ENCODE assay signal across 9 cellular contexts in genomic region chr1:145095284-145096057, GRCh38. TPM values are rescaled to one million over a fixed set of nuclear protein-coding genes. Genes with fewer than 3 reads are reported as not detected.
A peak's percentile ranks its signal among the peaks of the same experiment; 100 is the strongest.
DNase-seq lines count a peak whose midpoint lies in the region; ATAC-seq, FAIRE-seq and TF ChIP-seq lines count a peak whose summit lies in the region.
"Not testable (repeated sequence)": the region's sequence is repeated elsewhere in the genome, so short reads cannot be mapped to it uniquely, and the experiment has no call there.
"Had no signal": no experiment of that assay in that cellular context is flagged by ENCODE, and none has a peak within 500 bp of the region (broad histone marks: within the 10 kb centered on the region; RNA-seq: fewer than 3 reads in every experiment).

Gene FAM72D, plus strand, starts transcription at chr1:145095974. Its CDS starts 874 bp downstream, at chr1:145096848.
Gene SRGAP2B, minus strand, starts transcription at chr1:145095328. Its CDS starts 2,427 bp downstream, at chr1:145092901.

- H3K36me3 Mint-ChIP-seq in GM23338 (ENCODE audit: low read depth); MCF 10A (ENCODE audit: insufficient read depth, unreplicated experiment): not testable (repeated sequence)

- not testable (repeated sequence) for H3F3A ChIP-seq in GM23338 (replicated peaks; ENCODE audit: low read depth); SK-N-SH (replicated peaks; ENCODE audit: insufficient read depth)

- ATAC-seq in GM18867 (IDR thresholded peaks at IDR 0.05; ENCODE audit: unreplicated experiment) (peak; percentile 83), GM23338 (peak; percentile 71), HG03280 (IDR thresholded peaks at IDR 0.05; ENCODE audit: unreplicated experiment) (peak; percentile 86), omental fat pad (ENCODE audit: low FRiP score) (peak; percentile 90)

- H2AFZ ChIP-seq in GM23338; SK-N-SH (ENCODE audit: low read depth): not testable (repeated sequence)

- CTCF ChIA-PET in SK-N-SH (lab: Yijun Ruan, JAX); MCF 10A (lab: Yijun Ruan, JAX): not testable (repeated sequence)

- H3K27me3 ChIP-seq in GM23338 (ENCODE audit: insufficient read depth); SK-N-SH (ENCODE audit: insufficient read depth); right atrium auricular region: not testable (repeated sequence)

- FAIRE-seq in A204.1 (lab: Jason Lieb, UNC) = peak; percentile 99

- WGBS in SK-N-SH (ENCODE audit: low lambda C conversion rate) = no CpG with 5 or more reads among the region's 47 CpGs

- TF ChIP-seq CTCF in GM23338 (conservative IDR thresholded peaks at IDR 0.05; ENCODE audit: low read depth in 2 of 2); SK-N-SH (IDR thresholded peaks at IDR 0.05); MCF 10A (IDR thresholded peaks at IDR 0.05; ENCODE audit: unreplicated experiment); right atrium auricular region (IDR thresholded peaks at IDR 0.05); omental fat pad (IDR thresholded peaks at IDR 0.05): not testable (repeated sequence)

- not testable (repeated sequence) for H3K27ac Mint-ChIP-seq in GM23338
- peak within 1 kb of the TSS; percentile 97 for H3K27ac Mint-ChIP-seq in MCF 10A (ENCODE audit: low read depth, unreplicated experiment)

- H3K27me3 Mint-ChIP-seq in GM23338 (ENCODE audit: insufficient read depth, low read depth, poor library complexity); MCF 10A (ENCODE audit: insufficient read depth, unreplicated experiment): not testable (repeated sequence)

- H3K9me3 ChIP-seq in SK-N-SH, right atrium auricular region: not testable (repeated sequence)

- not testable (repeated sequence) for H3K4me1 Mint-ChIP-seq in GM23338; MCF 10A (ENCODE audit: insufficient read depth, unreplicated experiment)

- peak within 1 kb of the TSS; percentile 39; the same call in 1 of the 2 replicates for H3K9ac ChIP-seq in SK-N-SH

- not testable (repeated sequence) for DNase-seq in GM23338 (ENCODE audit: low spot score); SK-N-SH; MCF 10A (ENCODE audit: unreplicated experiment); right atrium auricular region (ENCODE audit: low spot score); omental fat pad (ENCODE audit: low spot score)

- H3K9me3 Mint-ChIP-seq in GM23338; MCF 10A (ENCODE audit: unreplicated experiment): not testable (repeated sequence)

- not testable (repeated sequence) for BruUV-seq in MCF 10A (replicated peaks; lab: Mats Ljungman, UMichigan)

- not testable (repeated sequence) for H3K27ac ChIP-seq in GM23338 (ENCODE audit: low read depth); SK-N-SH (ENCODE audit: low read depth in 2 of 2, low read length in 1 of 2)
- H3K27ac ChIP-seq in right atrium auricular region = peak within 1 kb of the TSS; percentile 55 to 61

- not testable (repeated sequence) for TF ChIP-seq EP300 in SK-N-SH (IDR thresholded peaks at IDR 0.05; ENCODE audit: borderline replicate concordance in 1 of 2, low read depth in 1 of 2, low read length in 1 of 2)

- H3K4me3 ChIP-seq in GM23338 (peak within 1 kb of the TSS; percentile 55), SK-N-SH (ENCODE audit: low read depth in 2 of 2, low read length in 1 of 2) (peak within 1 kb of the TSS in 1 of 2 experiments; percentile 43; a peak in 2 of 4 replicates), right atrium auricular region (peak within 1 kb of the TSS; percentile 35 to 49)

- H3K4me3 Mint-ChIP-seq in GM23338 (peak within 1 kb of the TSS; percentile 64), MCF 10A (ENCODE audit: unreplicated experiment) (peak within 1 kb of the TSS; percentile 68)

- H4K20me1 ChIP-seq in GM23338 (replicated peaks; ENCODE audit: insufficient read depth); SK-N-SH (ENCODE audit: insufficient read depth): not testable (repeated sequence)

- not testable (repeated sequence) for TF ChIP-seq RAD21 in SK-N-SH (IDR thresholded peaks at IDR 0.05; ENCODE audit: low read length)

- not testable (repeated sequence) for H3K4me1 ChIP-seq in GM23338 (ENCODE audit: insufficient read depth); SK-N-SH (ENCODE audit: control insufficient read depth in 1 of 2, insufficient read depth in 2 of 2, low read depth in 1 of 2, low read length in 1 of 2); right atrium auricular region

- intact Hi-C loops in MCF 10A (cut with micrococcal nuclease) = not testable (repeated sequence)

- H3K36me3 ChIP-seq in GM23338 (ENCODE audit: insufficient read depth); SK-N-SH (replicated peaks in 1 of 2; ENCODE audit: control insufficient read depth in 1 of 2, insufficient read depth in 2 of 2, low read length in 1 of 2); right atrium auricular region: not testable (repeated sequence)

- not testable (repeated sequence) for H3K79me2 ChIP-seq in GM23338 (replicated peaks; ENCODE audit: insufficient read depth); SK-N-SH (ENCODE audit: insufficient read depth)

- peak within 1 kb of the TSS; percentile 75 for H3K4me2 ChIP-seq in GM23338
- H3K4me2 ChIP-seq in SK-N-SH = 0 out of 2 replicates have a peak within 1 kb of the TSS, but pooled peaks have one; percentile 41

- not testable (repeated sequence) for H3K9me2 ChIP-seq in GM23338 (ENCODE audit: insufficient read depth); SK-N-SH

- POLR2A ChIA-PET in SK-N-SH (lab: Yijun Ruan, JAX); MCF 10A (lab: Yijun Ruan, JAX): not testable (repeated sequence)

RNA-seq across cellular contexts. Expression of gene FAM72D, which starts in this region (rescaled TPM):
- 8.2 and 12.5 TPM in 2 replicates for total RNA-seq in GM23338 (2014; rRNA removed; shearing (Covaris generic))
- 13.1 and 14.7 TPM in 2 replicates for polyA plus RNA-seq in GM23338 (2016; fragmentation: Nextera tagmentation; extraction: Ambion mirVana)
- 2.6 and 3.2 TPM in 2 replicates for polyA plus RNA-seq in SK-N-SH (2012; rRNA removed)
- 3.2 TPM in 2 replicates for polyA plus RNA-seq in SK-N-SH (2012; cell fraction: cytosol; rRNA removed)
- 1.2 and 2.0 TPM in 2 replicates for polyA plus RNA-seq in SK-N-SH (2012; cell fraction: nucleus; rRNA removed)
- total RNA-seq in MCF 10A (2022) = 11.9 TPM in 2 replicates
- total RNA-seq in right atrium auricular region = not detected
- under 1 TPM; 0.24 to 0.47 (median 0.31) TPM for total RNA-seq in omental fat pad
- polyA plus RNA-seq: IgD-negative memory B cell had no signal

RNA-seq across cellular contexts. Expression of gene SRGAP2B, which starts in this region (rescaled TPM):
- 16.3 and 28.8 TPM in 2 replicates for total RNA-seq in GM23338 (2014; rRNA removed; shearing (Covaris generic))
- polyA plus RNA-seq in GM23338 (2016; fragmentation: Nextera tagmentation; extraction: Ambion mirVana) = 9.8 and 17.4 TPM in 2 replicates
- polyA plus RNA-seq in SK-N-SH (2012; rRNA removed) = 12.3 and 19.5 TPM in 2 replicates
- 15.2 and 17.1 TPM in 2 replicates for polyA plus RNA-seq in SK-N-SH (2012; cell fraction: cytosol; rRNA removed)
- polyA plus RNA-seq in SK-N-SH (2012; cell fraction: nucleus; rRNA removed) = 19.7 and 22.5 TPM in 2 replicates
- 50.8 and 56.5 TPM in 2 replicates for total RNA-seq in MCF 10A (2022)
- total RNA-seq in right atrium auricular region = 10 to 100 TPM in 1 of 2 donors, 1 to 10 TPM in 1; 5.0 to 12.1 TPM
- total RNA-seq in omental fat pad = 10 to 100 TPM; 11.2 to 58.5 (median 19.2) TPM
